1 cellular context compared by ENCODE assay signal in the genomic region with DNA sequence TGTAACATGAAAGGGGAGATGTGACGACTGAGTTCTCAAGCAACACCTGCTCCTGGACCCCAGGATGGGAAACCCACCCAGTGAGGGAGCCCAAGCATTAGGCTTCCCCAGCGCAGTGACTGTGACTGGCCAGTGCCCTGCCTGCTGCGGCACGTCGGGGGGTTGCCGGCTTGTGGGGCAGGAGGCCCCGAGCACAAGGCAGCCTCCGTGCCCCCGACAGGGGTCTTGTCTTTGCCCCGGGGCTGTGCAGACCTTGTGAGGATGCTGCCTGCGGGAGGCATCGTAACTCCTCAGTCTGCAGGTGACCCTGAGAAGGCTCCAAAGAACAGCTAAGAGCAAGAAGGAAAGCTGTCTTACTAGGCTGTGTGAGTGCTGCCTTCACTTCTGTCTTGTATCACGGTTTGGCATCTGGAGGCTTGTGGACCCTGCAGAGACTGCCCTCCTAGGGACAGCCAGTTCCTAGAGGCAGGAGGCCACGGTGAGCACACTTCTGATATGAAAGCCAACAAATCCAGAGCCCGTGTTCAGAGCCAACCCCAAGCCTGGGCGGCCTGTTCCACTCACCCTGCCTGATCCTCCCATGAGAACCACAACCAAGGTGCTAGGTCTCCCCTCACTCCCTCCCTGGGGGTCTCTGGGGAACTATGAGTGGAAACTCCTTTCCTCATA.
TF ChIP-seq lines count a peak whose summit lies in the region.

No MANE protein-coding gene starts in this region.

TF ChIP-seq in K562, 482 proteins besides CTCF, POLR2A, EP300 and RAD21:
- TF ChIP-seq RBM14 (IDR thresholded peaks at IDR 0.05; ENCODE audit: borderline replicate concordance, insufficient read depth, low read depth, low read length) (no peak), EZH2 (IDR thresholded peaks at IDR 0.05; ENCODE audit: borderline replicate concordance, low read depth, low read length) (peak; percentile 78; the same call in 1 of the 2 replicates)
